16 cellular contexts compared by ENCODE assay signal in genomic region chr17:17020821-17021193, GRCh38. TPM values are rescaled to one million over a fixed set of nuclear protein-coding genes. Genes with fewer than 3 reads are reported as not detected.
DNase-seq lines count a peak whose midpoint lies in the region; ATAC-seq and TF ChIP-seq lines count a peak whose summit lies in the region.
"Had no signal": no experiment of that assay in that cellular context is flagged by ENCODE, and none has a peak within 500 bp of the region (broad histone marks: within the 10 kb centered on the region; RNA-seq: fewer than 3 reads in every experiment).

No MANE protein-coding gene starts in this region.

- no peak for TF ChIP-seq POLR2A in GM18505 (IDR thresholded peaks at IDR 0.05; ENCODE audit: borderline replicate concordance, extremely low read depth, insufficient read depth, insufficient read length)

- H3K9me3 ChIP-seq in A673 (ENCODE audit: low read depth, low read length, poor library complexity, severe bottlenecking) (no peaks in the 10 kb centered on the region), right cardiac atrium (ENCODE audit: control insufficient read depth, low read length) (no peaks in the 10 kb centered on the region), skeletal muscle satellite cell (replicated peaks; ENCODE audit: low read length) (no peaks in the 10 kb centered on the region)

- H3K27me3 ChIP-seq in A673 (replicated peaks; ENCODE audit: insufficient read depth, low read depth, low read length, poor library complexity), result no peaks in the 10 kb centered on the region
- H3K27me3 ChIP-seq in right cardiac atrium (ENCODE audit: control insufficient read depth, insufficient read depth), result no peaks in the 10 kb centered on the region
- no peaks in the 10 kb centered on the region for H3K27me3 ChIP-seq in skeletal muscle satellite cell (ENCODE audit: control insufficient read depth, insufficient read depth, low read length)

- TF ChIP-seq CTCF in A673 (conservative IDR thresholded peaks at IDR 0.05; ENCODE audit: low read depth, low read length), result no peak

- POLR2A ChIA-PET in A673 (lab: Charles Lee; ENCODE audit: low non-redundant PET), result no interaction called here

- no peaks in the 10 kb centered on the region for H3K36me3 ChIP-seq in A673 (ENCODE audit: insufficient read depth, low read length, poor library complexity, severe bottlenecking)
- H3K36me3 ChIP-seq in skeletal muscle satellite cell (ENCODE audit: insufficient read depth, low read length), result no peaks in the 10 kb centered on the region

- ATAC-seq in right cardiac atrium, result peak in 1 of 2 donors; percentile 1
- ATAC-seq in GM18505 (IDR thresholded peaks at IDR 0.05; ENCODE audit: unreplicated experiment), result no peak
- ATAC-seq in GM21447 (IDR thresholded peaks at IDR 0.05; ENCODE audit: unreplicated experiment), result no peak
- ATAC-seq: activated CD8-positive, alpha-beta T cell treated with anti-CD3 and anti-CD28 coated beads for 36 hours had no signal

- H3K4me1 ChIP-seq in A673 (ENCODE audit: insufficient read depth, low read length, poor library complexity, severe bottlenecking) (peaks cover 23% of the 10 kb centered on the region), right cardiac atrium (ENCODE audit: control insufficient read depth, insufficient read depth, low read length) (peaks cover 9% of the 10 kb centered on the region), skeletal muscle satellite cell (ENCODE audit: control insufficient read depth, insufficient read depth, low read length) (peaks cover 17% of the 10 kb centered on the region)

- H3K27ac ChIP-seq in A673 (ENCODE audit: low read depth, low read length, poor library complexity, severe bottlenecking) (peak overlapping the region; percentile 60), angular gyrus (ENCODE audit: low read depth, low read length) (peak overlapping the region; percentile 46), right cardiac atrium (ENCODE audit: low read length) (peak overlapping the region; percentile 38)

- peak overlapping the region; percentile 75 for H3K9ac ChIP-seq in skeletal muscle satellite cell (ENCODE audit: low read depth, low read length)

- peak overlapping the region; percentile 56 for H3K4me2 ChIP-seq in skeletal muscle satellite cell (ENCODE audit: low read length)

- 76% methylated on average over 8 of the region's 8 CpGs for WGBS in right cardiac atrium

- intact Hi-C loops in A673 (cut with micrococcal nuclease; ENCODE audit: unreplicated experiment), result no loop called here
- intact Hi-C loops in right cardiac atrium (cut with DNase I), result no loop called here

- DNase-seq in A673 (ENCODE audit: low spot score) (no peak), right cardiac atrium (peak in 1 of 3 donors; percentile 37), dermis blood vessel endothelial cell (no peak)
- DNase-seq in activated T-cell treated with anti-CD3 and anti-CD28 coated beads, Interleukin-2, amount 50 U/mL, for 48 hours, result no peak
- DNase-seq: activated CD8-positive, alpha-beta T cell treated with anti-CD3 and anti-CD28 coated beads for 36 hours; amniotic stem cell; MV-4-11; naive B cell; stimulated activated CD4-positive, alpha-beta T cell treated with anti-CD3 and anti-CD28 coated beads, Interleukin-1b, Interleukin-23, amount 100 ng/mL, for 48 hours; SW 1271 had no signal

- CTCF ChIA-PET in A673 (lab: Charles Lee), result no interaction called here

- no TSS peak for BruUV-seq in A673 (replicated peaks; lab: Mats Ljungman, UMichigan)

- H3K4me3 ChIP-seq in A673 (ENCODE audit: low read depth, low read length, poor library complexity, severe bottlenecking) (no peak overlapping the region), right cardiac atrium (ENCODE audit: low read length) (no peak overlapping the region), skeletal muscle satellite cell (ENCODE audit: low read length) (peak overlapping the region; percentile 48)

RNA-seq across cellular contexts. Expression of gene MPRIP, which starts 21.4 kb away (rescaled TPM):
- 290 and 302 TPM in 2 replicates for total RNA-seq in A673 (2021)
- 100 to 1,000 TPM; 295 to 331 (median 321) TPM for total RNA-seq in right cardiac atrium
- 228 TPM for polyA plus RNA-seq in right cardiac atrium
- 86.2 and 103 TPM in 2 replicates for total RNA-seq in skeletal muscle satellite cell (2012; rRNA removed)
- 105 and 175 TPM in 2 replicates for total RNA-seq in dermis blood vessel endothelial cell

RNA-seq across cellular contexts. Expression of gene TNFRSF13B, which starts 48.9 kb away (rescaled TPM):
- total RNA-seq in A673 (2021) (not detected in 2 replicates), right cardiac atrium (not detected), dermis blood vessel endothelial cell (not detected in 2 replicates)
- polyA plus RNA-seq in right cardiac atrium, result not detected
- total RNA-seq in skeletal muscle satellite cell (2012; rRNA removed), result not detected in 2 replicates
- total RNA-seq: activated CD8-positive, alpha-beta T cell treated with anti-CD3 and anti-CD28 coated beads for 36 hours; H1; pulmonary artery endothelial cell had no signal
- polyA plus RNA-seq: H1 had no signal
